ENCODE assay signal across 17 cellular contexts in the genomic region with DNA sequence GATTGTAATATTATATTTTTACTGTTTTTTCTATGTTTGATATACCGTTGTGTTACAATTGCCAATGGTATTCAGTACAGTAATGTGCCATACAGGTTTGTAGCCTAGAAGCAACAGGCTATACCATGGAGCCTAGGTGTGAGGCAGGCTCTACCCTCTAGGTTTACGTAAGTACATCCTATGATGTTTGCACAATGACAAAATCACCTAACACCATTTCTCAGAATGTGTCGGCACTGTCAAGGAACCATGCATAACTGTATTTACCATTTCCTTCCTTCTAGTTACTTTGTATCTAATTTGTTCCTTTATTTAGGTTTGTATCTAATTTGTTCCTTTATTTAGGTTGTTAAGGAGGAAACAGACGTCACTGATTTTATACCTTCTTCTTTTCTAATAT. TPM values are rescaled to one million over a fixed set of nuclear protein-coding genes. Genes with fewer than 3 reads are reported as not detected.
DNase-seq lines count a peak whose midpoint lies in the region; ATAC-seq lines count a peak whose summit lies in the region.
"Had no signal": no experiment of that assay in that cellular context is flagged by ENCODE, and none has a peak within 500 bp of the region (broad histone marks: within the 10 kb centered on the region; RNA-seq: fewer than 3 reads in every experiment).

No MANE protein-coding gene starts in this region.

- no peak overlapping the region for H3K9ac ChIP-seq in BLaER1 treated with 17β-estradiol and CSF1 and Interleukin-3, amounts not matched to agents 10 nM and 100 nM

- peaks cover 0 to 11% (median 0%) of the 10 kb centered on the region in 11 experiments; a peak in 2 of 22 replicates for H4K20me1 ChIP-seq in BLaER1 treated with 17β-estradiol and CSF1 and Interleukin-3, amounts not matched to agents 10 nM and 100 nM

- no peaks in the 10 kb centered on the region for H3K27me3 Mint-ChIP-seq in naive B cell
- H3K27me3 Mint-ChIP-seq: CD4-positive, CD25-positive, alpha-beta regulatory T cell; CD8-positive, alpha-beta memory T cell had no signal

- peaks cover 26 to 39% (median 36%) of the 10 kb centered on the region in 3 donors for H3K4me1 Mint-ChIP-seq in naive B cell

- peaks cover 0 to 2% (median 0%) of the 10 kb centered on the region in 7 donors for H3K9me3 Mint-ChIP-seq in naive B cell
- H3K9me3 Mint-ChIP-seq: CD4-positive, CD25-positive, alpha-beta regulatory T cell; CD8-positive, alpha-beta memory T cell had no signal

- H3K4me2 ChIP-seq in BLaER1 treated with 17β-estradiol and CSF1 and Interleukin-3, amounts not matched to agents 10 nM and 100 nM, result peak overlapping the region; percentile 40 to 87 (median 58); a peak in 20 of 22 replicates
- H3K4me2 ChIP-seq: A549 had no signal

- H3K27me3 ChIP-seq in BLaER1 treated with 17β-estradiol and CSF1 and Interleukin-3, amounts not matched to agents 10 nM and 100 nM, result no peaks in the 10 kb centered on the region

- no peak overlapping the region for H3K4me3 Mint-ChIP-seq in naive B cell
- H3K4me3 Mint-ChIP-seq: CD4-positive, CD25-positive, alpha-beta regulatory T cell; CD8-positive, alpha-beta memory T cell; H9 had no signal

- no peak overlapping the region for H3K27ac ChIP-seq in BLaER1 treated with 17β-estradiol and CSF1 and Interleukin-3, amounts not matched to agents 10 nM and 100 nM
- H3K27ac ChIP-seq: 22Rv1, A549 had no signal

- no peaks in the 10 kb centered on the region for H3K9me3 ChIP-seq in BLaER1 treated with 17β-estradiol and CSF1 and Interleukin-3, amounts not matched to agents 10 nM and 100 nM (replicated peaks in 1 of 11)
- H3K9me3 ChIP-seq: A549 had no signal

- peaks cover 40 to 62% (median 54%) of the 10 kb centered on the region in 10 experiments for H3K4me1 ChIP-seq in BLaER1 treated with 17β-estradiol and CSF1 and Interleukin-3, amounts not matched to agents 10 nM and 100 nM

- DNase-seq in NOMO-1 (lab: John Stamatoyannopoulos, UW; ENCODE audit: unreplicated experiment in 2 of 2), result peak; percentile 11 to 39
- no peak for DNase-seq in NOMO-1 treated with dmso at 0.1 percent for 144 hours (lab: John Stamatoyannopoulos, UW; ENCODE audit: unreplicated experiment)
- DNase-seq in NOMO-1 treated with DMSO at 0.1 percent for 48 hours (lab: John Stamatoyannopoulos, UW; ENCODE audit: unreplicated experiment), result peak; percentile 47
- DNase-seq in naive B cell, result no peak
- no peak for DNase-seq in stimulated activated CD4-positive, alpha-beta T cell treated with anti-CD3 and anti-CD28 coated beads, Interleukin-2, amount 100 ng/mL, for 24 hours
- DNase-seq in iPS-NIHi7 (ENCODE audit: extremely low spot score), result no peak
- DNase-seq in pons (ENCODE audit: low spot score), result no peak
- DNase-seq: AML-193; C1 segment of cervical spinal cord; CD8-positive, alpha-beta memory T cell; COR-L47; DMS 273 treated with DMSO at 0.1 percent for 48 hours; H9 had no signal

- H3K4me3 ChIP-seq in BLaER1 treated with 17β-estradiol and CSF1 and Interleukin-3, amounts not matched to agents 10 nM and 100 nM, result no peak overlapping the region
- H3K4me3 ChIP-seq: A549 had no signal

- peaks cover 10 to 45% (median 26%) of the 10 kb centered on the region in 11 experiments; a peak in 21 of 22 replicates for H3K36me3 ChIP-seq in BLaER1 treated with 17β-estradiol and CSF1 and Interleukin-3, amounts not matched to agents 10 nM and 100 nM

- peak; percentile 53 to 63 for ATAC-seq in naive B cell (ENCODE audit: low read depth in 2 of 2)
- ATAC-seq: A549 had no signal

- peaks cover 0 to 4% of the 10 kb centered on the region in 2 donors for H3K36me3 Mint-ChIP-seq in naive B cell

- H3K27ac Mint-ChIP-seq in naive B cell, result peak overlapping the region in 2 of 6 donors; percentile 23 to 47
- H3K27ac Mint-ChIP-seq: CD8-positive, alpha-beta memory T cell; H9 had no signal

RNA-seq across cellular contexts. Expression of a gene that starts 9.9 kb away (rescaled TPM):
- polyA plus RNA-seq in naive B cell (ENCODE audit: low read depth in 6 of 6), result 1 to 10 TPM in 2 of 6 donors, under 1 TPM in 3, not detected in 1; 0.51 to 1.1 (median 0.68) TPM

Comparison
In these comparisons a context has a peak if more than half of its experiments do, and no peak if none do; other contexts are left out.
1. DNase-seq: peak in NOMO-1 (2 of 2) and NOMO-1 treated with DMSO at 0.1 percent for 48 hours (single experiment); none in NOMO-1 treated with dmso at 0.1 percent for 144 hours (single experiment), naive B cell (single experiment), stimulated activated CD4-positive, alpha-beta T cell treated with anti-CD3 and anti-CD28 coated beads, Interleukin-2, amount 100 ng/mL, for 24 hours (0 of 2), iPS-NIHi7 (single experiment) and pons (single experiment).